Comparison of ENCODE assay signal across 8 cellular contexts in genomic region chr9:36714161-36714560, GRCh38.
"Had no signal": no experiment of that assay in that cellular context is flagged by ENCODE, and none has a peak within 500 bp of the region (broad histone marks: within the 10 kb centered on the region; RNA-seq: fewer than 3 reads in every experiment).

No MANE protein-coding gene starts in this region.

- H3K27ac Mint-ChIP-seq: GM23338, H9, HFFc6 had no signal

- H2AFZ ChIP-seq: GM23248, GM23338 had no signal

- H3K4me3 Mint-ChIP-seq: GM23338, H9, HFFc6 had no signal

- H3K9me3 ChIP-seq: HAP-1 had no signal

- DNase-seq: GM23248, GOT3, H7, H9, HCEC 1CT, HFFc6 had no signal

- H3K27ac ChIP-seq: GM23248 had no signal

- H3K4me1 Mint-ChIP-seq: GM23338 had no signal

- H3K36me3 ChIP-seq: HAP-1 had no signal

- H3K9ac ChIP-seq: GM23248 had no signal

- H3K4me1 ChIP-seq: HAP-1 had no signal

- H3K4me2 ChIP-seq: GM23338 had no signal

- H3K9me3 Mint-ChIP-seq: GM23338, H9, HFFc6 had no signal

- H3K4me3 ChIP-seq: GM23248, GM23338, HAP-1 had no signal
